In the genomic region with DNA sequence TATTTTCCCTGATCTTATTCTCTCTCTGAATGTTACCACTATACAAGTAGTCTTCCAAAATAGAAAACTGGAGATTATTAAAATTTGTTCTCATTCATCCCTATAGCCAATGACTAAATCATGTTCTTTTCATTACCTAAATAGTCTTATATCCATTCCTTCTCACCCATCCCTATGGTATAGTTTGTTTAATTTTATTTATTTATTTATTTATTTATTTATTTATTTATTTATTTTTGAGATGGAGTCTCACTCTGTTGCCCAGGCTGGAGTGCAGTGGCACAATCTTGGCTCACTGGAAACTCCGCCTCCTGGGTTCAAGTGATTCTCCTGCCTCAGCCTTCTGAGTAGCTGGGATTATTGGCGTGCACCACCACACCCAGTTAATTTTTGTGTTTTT, we compare ENCODE assay signal across 13 cellular contexts. TPM values are rescaled to one million over a fixed set of nuclear protein-coding genes. Genes with fewer than 3 reads are reported as not detected.
DNase-seq lines count a peak whose midpoint lies in the region; ATAC-seq, FAIRE-seq and TF ChIP-seq lines count a peak whose summit lies in the region.
"Not testable (repeated sequence)": the region's sequence is repeated elsewhere in the genome, so short reads cannot be mapped to it uniquely, and the experiment has no call there.
"Had no signal": no experiment of that assay in that cellular context is flagged by ENCODE, and none has a peak within 500 bp of the region (broad histone marks: within the 10 kb centered on the region; RNA-seq: fewer than 3 reads in every experiment).

No MANE protein-coding gene starts in this region.

- H3K9ac ChIP-seq in K562 (ENCODE audit: insufficient read depth in 1 of 2, low read depth in 2 of 2, low read length in 2 of 2) = not testable (repeated sequence)

- DNase-seq in A549 (ENCODE audit: low read depth in 1 of 2, low spot score in 1 of 2); K562 (ENCODE audit: extremely low read depth in 1 of 4, low spot score in 3 of 4): not testable (repeated sequence)
- peak; percentile 53 for DNase-seq in osteoblast (ENCODE audit: insufficient read length, low spot score, missing footprints)

- not testable (repeated sequence) for H3K79me2 ChIP-seq in K562 (ENCODE audit: control insufficient read depth, insufficient read depth, low read length); osteoblast (ENCODE audit: insufficient read depth, low read length)

- BruUV-seq in K562 (replicated peaks; lab: Mats Ljungman, UMichigan) = not testable (repeated sequence)

- H3K27ac ChIP-seq in A549; HEK293 (ENCODE audit: extremely low read depth, low read depth, low read length); K562 (ENCODE audit: extremely low read depth, low read depth, low read length); osteoblast (ENCODE audit: low read depth, low read length): not testable (repeated sequence)

- not testable (repeated sequence) for H3K4me3 ChIP-seq in A549; HEK293 (ENCODE audit: low read depth, low read length); K562; osteoblast (ENCODE audit: insufficient read depth, low read length)

- intact Hi-C loops in K562 (cut with micrococcal nuclease) = not testable (repeated sequence)

- in situ Hi-C loops in K562 (cut with MboI) = not testable (repeated sequence)

- 100% methylated on average over 1 of the region's 2 CpGs for whole genome bisulfite sequencing in A549 (ENCODE audit: missing lambda C conversion rate)
- 63% methylated on average over 2 of the region's 2 CpGs for WGBS in K562 (ENCODE audit: insufficient coverage, low coverage, missing lambda C conversion rate)

- H3K9me3 ChIP-seq in A549; HEK293 (ENCODE audit: control insufficient read depth, insufficient read depth, low read depth, low read length); K562 (replicated peaks; ENCODE audit: control insufficient read depth, insufficient read depth, low read depth, low read length); osteoblast (ENCODE audit: low read depth, low read length): not testable (repeated sequence)

- not testable (repeated sequence) for ATAC-seq in A549, K562

- H4K20me1 ChIP-seq in K562 (replicated peaks; ENCODE audit: control insufficient read depth, insufficient read depth, low read length); osteoblast (ENCODE audit: insufficient read depth, low read length): not testable (repeated sequence)

- H3K4me1 ChIP-seq in A549; HEK293 (ENCODE audit: control insufficient read depth, insufficient read depth, low read length); osteoblast (ENCODE audit: insufficient read depth, low read length): not testable (repeated sequence)
- peaks cover 3 to 11% of the 10 kb centered on the region in 2 experiments; a peak in 3 of 5 replicates for H3K4me1 ChIP-seq in K562 (replicated peaks in 1 of 2; ENCODE audit: control insufficient read depth in 2 of 2, insufficient read depth in 2 of 2, low read length in 2 of 2)

- not testable (repeated sequence) for TF ChIP-seq CTCF in A549 (IDR thresholded peaks at IDR 0.05); HEK293 (tag by site-specific recombination; IDR thresholded peaks at IDR 0.05); K562 (IDR thresholded peaks at IDR 0.05 in 2 of 3, conservative IDR thresholded peaks at IDR 0.05 in 1 of 3; ENCODE audit: insufficient read depth in 2 of 3, low read depth in 1 of 3, low read length in 3 of 3); osteoblast (IDR thresholded peaks at IDR 0.05; ENCODE audit: extremely low read depth, low read depth, low read length)

- FAIRE-seq in A549 (lab: Jason Lieb, UNC); K562 (lab: Jason Lieb, UNC): not testable (repeated sequence)

- not testable (repeated sequence) for TF ChIP-seq EP300 in A549 (IDR thresholded peaks at IDR 0.05); K562 (IDR thresholded peaks at IDR 0.05; ENCODE audit: low read length)

- not testable (repeated sequence) for TF ChIP-seq POLR2A in A549 (IDR thresholded peaks at IDR 0.05; ENCODE audit: low read length); K562 (conservative IDR thresholded peaks at IDR 0.05)

- H3K9me1 ChIP-seq in K562 (ENCODE audit: control insufficient read depth, insufficient read depth, low read length) = not testable (repeated sequence)

- H2AFZ ChIP-seq in K562 (ENCODE audit: low read depth, low read length); osteoblast (ENCODE audit: low read length): not testable (repeated sequence)

- CTCF ChIA-PET in A549 (lab: Yijun Ruan, JAX) = interaction anchor here (0.7 kb wide), 1 partner anchor 705 kb away, joined by 3 read pairs; no protein-coding TSS in a partner anchor
- CTCF ChIA-PET in HEK293 (lab: Yijun Ruan, JAX); K562 (lab: Yijun Ruan, JAX; ENCODE audit: low intra/inter-chr PET ratio): not testable (repeated sequence)

- not testable (repeated sequence) for H3K27me3 ChIP-seq in K562 (ENCODE audit: control insufficient read depth in 2 of 2, insufficient read depth in 2 of 2, low read length in 2 of 2); osteoblast (ENCODE audit: insufficient read depth, low read length)

- not testable (repeated sequence) for H3K4me2 ChIP-seq in A549; K562 (ENCODE audit: insufficient read depth, low read length); osteoblast (ENCODE audit: insufficient read depth, low read length)

- H3K36me3 ChIP-seq in HEK293 (ENCODE audit: control insufficient read depth in 2 of 2, insufficient read depth in 1 of 2, low read length in 2 of 2); K562 (ENCODE audit: control insufficient read depth, insufficient read depth, low read length); osteoblast (ENCODE audit: insufficient read depth, low read length): not testable (repeated sequence)

- not testable (repeated sequence) for TF ChIP-seq RAD21 in A549 (conservative IDR thresholded peaks at IDR 0.05 in 1 of 2, IDR thresholded peaks at IDR 0.05 in 1 of 2); K562 (CRISPR knock-in tag; conservative IDR thresholded peaks at IDR 0.05 in 1 of 2, IDR thresholded peaks at IDR 0.05 in 1 of 2)

- POLR2A ChIA-PET in A549 (lab: Yijun Ruan, JAX); HEK293 (lab: Yijun Ruan, JAX); K562 (lab: Yijun Ruan, JAX): not testable (repeated sequence)

RNA-seq across cellular contexts. Expression of gene UHMK1, which starts 35.2 kb away (rescaled TPM):
- polyA plus RNA-seq in A549 (2011; rRNA removed) (33.0 and 42.2 TPM in 2 replicates), A549 (2017; fragmentation: RNase III; extraction: RNeasy Plus Mini Kit Qiagen cat#74134 plus additional on column Dnase treatment) (20.2 to 21.7 TPM (median 21.0 TPM) in 3 replicates), K562 (2011; rRNA removed) (63.6 and 71.0 TPM in 2 replicates), K562 (2014; fragmentation: Illumina TruSeq; extraction: Trizol) (32.9 and 38.3 TPM in 2 replicates), K562 (2014; fragmentation: Nextera tagmentation; extraction: Ambion mirVana) (10 to 100 TPM; 13.1 to 20.5 TPM), K562 (2014; rRNA removed) (27.7 and 28.9 TPM in 2 replicates)
- polyA plus RNA-seq in A549 (2012; cell fraction: cytosol; rRNA removed) = 3.9 and 4.5 TPM in 2 replicates
- polyA plus RNA-seq in A549 (2012; cell fraction: nucleus; rRNA removed) = 2.0 and 3.4 TPM in 2 replicates
- polyA minus RNA-seq in A549 (2011; rRNA and poly(A)+ RNA removed) = 35.9 and 36.9 TPM in 2 replicates
- total RNA-seq in K562 (2011; cell fraction: chromatin; rRNA removed; ENCODE audit: low replicate concordance) = 31.4 and 70.8 TPM in 2 replicates
- 18.7 and 21.8 TPM in 2 replicates for total RNA-seq in K562 (2011; cell fraction: nucleolus; rRNA removed)
- 46.7 and 75.7 TPM in 2 replicates for total RNA-seq in K562 (2011; cell fraction: nucleoplasm; rRNA removed)
- total RNA-seq in K562 (2014; rRNA removed) (34.0 and 36.0 TPM in 2 replicates), K562 (2014; rRNA removed; fragmentation: Illumina TruSeq; extraction: Trizol) (72.4 and 78.0 TPM in 2 replicates), K562 (2015; rRNA removed; fragmentation: Illumina TruSeq; extraction: Trizol) (49.2 and 55.2 TPM in 2 replicates), K562 (2021) (42.6 and 43.3 TPM in 2 replicates), osteoblast (43.9 and 51.4 TPM in 2 replicates)
- 8.5 and 31.3 TPM in 2 replicates for polyA plus RNA-seq in K562 (2011; cell fraction: cytosol; rRNA removed)
- polyA plus RNA-seq in K562 (2011; cell fraction: nucleus; rRNA removed) = 27.2 and 68.0 TPM in 2 replicates
- polyA plus RNA-seq in K562 (2012) = 18.7 and 19.1 TPM in 2 replicates
- polyA minus RNA-seq in K562 (2011; rRNA and poly(A)+ RNA removed) = 93.8 and 130 TPM in 2 replicates
- 46.0 and 46.8 TPM in 2 replicates for polyA minus RNA-seq in K562 (2011; cell fraction: cytosol; rRNA and poly(A)+ RNA removed)
- polyA minus RNA-seq in K562 (2011; cell fraction: nucleus; rRNA and poly(A)+ RNA removed) = 33.4 and 86.7 TPM in 2 replicates

RNA-seq across cellular contexts. Expression of gene SH2D1B, which starts 50.5 kb away (rescaled TPM):
- polyA plus RNA-seq in A549 (2011; rRNA removed) = 0.04 TPM in 1 of 2 replicates, not detected in the other
- polyA plus RNA-seq in A549 (2012; cell fraction: cytosol; rRNA removed) = not detected in 2 replicates
- not detected in 2 replicates for polyA plus RNA-seq in A549 (2012; cell fraction: nucleus; rRNA removed)
- not detected in 3 replicates for polyA plus RNA-seq in A549 (2017; fragmentation: RNase III; extraction: RNeasy Plus Mini Kit Qiagen cat#74134 plus additional on column Dnase treatment)
- polyA minus RNA-seq in A549 (2011; rRNA and poly(A)+ RNA removed) = not detected in 2 replicates
- total RNA-seq in K562 (2011; cell fraction: chromatin; rRNA removed; ENCODE audit: low replicate concordance) = 4.8 and 6.8 TPM in 2 replicates
- total RNA-seq in K562 (2011; cell fraction: nucleolus; rRNA removed) = 2.2 and 2.8 TPM in 2 replicates
- 4.0 and 5.0 TPM in 2 replicates for total RNA-seq in K562 (2011; cell fraction: nucleoplasm; rRNA removed)
- total RNA-seq in K562 (2014; rRNA removed) = 5.2 and 5.6 TPM in 2 replicates
- 9.7 and 10.8 TPM in 2 replicates for total RNA-seq in K562 (2014; rRNA removed; fragmentation: Illumina TruSeq; extraction: Trizol)
- 7.9 and 8.3 TPM in 2 replicates for total RNA-seq in K562 (2015; rRNA removed; fragmentation: Illumina TruSeq; extraction: Trizol)
- total RNA-seq in K562 (2021) = 5.4 and 6.3 TPM in 2 replicates
- polyA plus RNA-seq in K562 (2011; rRNA removed) = 4.8 and 5.7 TPM in 2 replicates
- 3.3 and 5.0 TPM in 2 replicates for polyA plus RNA-seq in K562 (2011; cell fraction: cytosol; rRNA removed)
- polyA plus RNA-seq in K562 (2011; cell fraction: nucleus; rRNA removed) = 4.2 and 4.5 TPM in 2 replicates
- 3.6 and 9.5 TPM in 2 replicates for polyA plus RNA-seq in K562 (2012)
- 13.4 and 14.1 TPM in 2 replicates for polyA plus RNA-seq in K562 (2014; fragmentation: Illumina TruSeq; extraction: Trizol)
- 10 to 100 TPM; 17.1 to 19.6 TPM for polyA plus RNA-seq in K562 (2014; fragmentation: Nextera tagmentation; extraction: Ambion mirVana)
- 7.2 and 12.3 TPM in 2 replicates for polyA plus RNA-seq in K562 (2014; rRNA removed)
- polyA minus RNA-seq in K562 (2011; rRNA and poly(A)+ RNA removed) = 3.4 and 4.4 TPM in 2 replicates
- 1.0 and 1.7 TPM in 2 replicates for polyA minus RNA-seq in K562 (2011; cell fraction: cytosol; rRNA and poly(A)+ RNA removed)
- 1.3 and 2.6 TPM in 2 replicates for polyA minus RNA-seq in K562 (2011; cell fraction: nucleus; rRNA and poly(A)+ RNA removed)
- not detected in 2 replicates for total RNA-seq in osteoblast
- total RNA-seq: Caco-2; Calu3; CD4-positive, alpha-beta memory T cell; CD4-positive, alpha-beta T cell; CD4-positive, CD25-positive, alpha-beta regulatory T cell; CD8-positive, alpha-beta memory T cell; CD8-positive, alpha-beta T cell had no signal
- polyA plus RNA-seq: AG04450, BJ had no signal
